In genomic region chr9:136996361-136997281, GRCh38 we compare ENCODE assay signal across 1 cellular context.
A peak's percentile ranks its signal among the peaks of the same experiment; 100 is the strongest.
TF ChIP-seq lines count a peak whose summit lies in the region.

CLIC3 (minus strand) TSS chr9:136996568; CDS start chr9:136996543, 25 bp downstream.

TF ChIP-seq in K562, 482 proteins besides CTCF, POLR2A, EP300 and RAD21 (continued from another document and continues in another):
- TF ChIP-seq FIP1L1 (IDR thresholded peaks at IDR 0.05; ENCODE audit: low read depth, low read length, poor library complexity, severe bottlenecking) (peak; percentile 28), CTBP1 (IDR thresholded peaks at IDR 0.05; ENCODE audit: borderline replicate concordance) (peak; percentile 70; the same call in 1 of the 2 replicates), ZNF668 (CRISPR knock-in tag; IDR thresholded peaks at IDR 0.05) (no peak), ZEB2 (IDR thresholded peaks at IDR 0.05) (0 out of 2 replicates have a peak, but pooled peaks have one; percentile 23), COPS2 (conservative IDR thresholded peaks at IDR 0.05) (no peak), ZNF76 (CRISPR knock-in tag; IDR thresholded peaks at IDR 0.05; ENCODE audit: borderline replicate concordance) (no peak), PHB (CRISPR knock-in tag; IDR thresholded peaks at IDR 0.05) (0 out of 2 replicates have a peak, but pooled peaks have one; percentile 20), CBX5 (IDR thresholded peaks at IDR 0.05; ENCODE audit: borderline replicate concordance, low read depth) (no peak), MAZ (CRISPR knock-in tag; conservative IDR thresholded peaks at IDR 0.05 in 1 of 2, IDR thresholded peaks at IDR 0.05 in 1 of 2) (peak; percentile 23 to 43; a peak in 1 of 4 replicates), MNT (conservative IDR thresholded peaks at IDR 0.05) (peak in 1 of 2 experiments; percentile 46; a peak in 1 of 4 replicates), SAP30 (IDR thresholded peaks at IDR 0.05; ENCODE audit: borderline replicate concordance, insufficient read depth, low read depth, low read length, poor library complexity, severe bottlenecking) (peak; percentile 78), MCM2 (IDR thresholded peaks at IDR 0.05; ENCODE audit: low read depth) (no peak), ZNF436 (CRISPR knock-in tag; IDR thresholded peaks at IDR 0.05) (no peak), ZNF507 (tag; conservative IDR thresholded peaks at IDR 0.05) (no peak), MED1 (CRISPR knock-in tag; IDR thresholded peaks at IDR 0.05; ENCODE audit: borderline replicate concordance) (no peak), NKRF (IDR thresholded peaks at IDR 0.05; ENCODE audit: borderline replicate concordance) (0 out of 2 replicates have a peak, but pooled peaks have one; percentile 34), MYBL2 (IDR thresholded peaks at IDR 0.05; ENCODE audit: low read depth) (no peak), MYBL2 (CRISPR knock-in tag; IDR thresholded peaks at IDR 0.05; ENCODE audit: borderline replicate concordance) (no peak), ZBTB7A (IDR thresholded peaks at IDR 0.05; ENCODE audit: borderline replicate concordance, control insufficient read depth, low read depth, low read length) (peak; percentile 61), LARP7 (IDR thresholded peaks at IDR 0.05) (no peak), SMARCA5 (IDR thresholded peaks at IDR 0.05) (no peak), PHF20 (IDR thresholded peaks at IDR 0.05; ENCODE audit: partially characterized antibody) (no peak), PRPF4 (IDR thresholded peaks at IDR 0.05; ENCODE audit: insufficient read depth, low read depth, low read length, poor library complexity, severe bottlenecking) (no peak), HNRNPK (IDR thresholded peaks at IDR 0.05; ENCODE audit: low read depth, low read length, poor library complexity, severe bottlenecking) (no peak), NRF1 (conservative IDR thresholded peaks at IDR 0.05 in 1 of 2, IDR thresholded peaks at IDR 0.05 in 1 of 2) (peak; percentile 42 to 51; a peak in 2 of 4 replicates), MBD1 (CRISPR knock-in tag; IDR thresholded peaks at IDR 0.05) (no peak), PHF8 (IDR thresholded peaks at IDR 0.05; ENCODE audit: borderline replicate concordance, low read length) (peak; percentile 31; the same call in 1 of the 2 replicates), RUNX1 (IDR thresholded peaks at IDR 0.05; ENCODE audit: low read depth) (0 out of 2 replicates have a peak, but pooled peaks have one; percentile 8), ZFP30 (CRISPR knock-in tag; IDR thresholded peaks at IDR 0.05; ENCODE audit: borderline replicate concordance) (no peak), ZMIZ1 (IDR thresholded peaks at IDR 0.05; ENCODE audit: low read depth in 2 of 2, low read length in 2 of 2) (no peak), ETV6 (IDR thresholded peaks at IDR 0.05; ENCODE audit: borderline replicate concordance in 1 of 2, low read depth in 2 of 2, low read length in 1 of 2) (no peak), ETV6 (CRISPR knock-in tag; IDR thresholded peaks at IDR 0.05; ENCODE audit: borderline replicate concordance) (no peak), GTF2F1 (IDR thresholded peaks at IDR 0.05; ENCODE audit: low read depth, low read length) (no peak), HDAC1 (IDR thresholded peaks at IDR 0.05) (peak in 1 of 2 experiments; percentile 28; a peak in 1 of 4 replicates), BRD4 (IDR thresholded peaks at IDR 0.05) (no peak), ZNF431 (CRISPR knock-in tag; IDR thresholded peaks at IDR 0.05) (no peak), TAF7 (tag; IDR thresholded peaks at IDR 0.05) (no peak), CREB1 (IDR thresholded peaks at IDR 0.05) (no peak), CREB1 (CRISPR knock-in tag; IDR thresholded peaks at IDR 0.05) (no peak)
- TF ChIP-seq, protein P1, sequence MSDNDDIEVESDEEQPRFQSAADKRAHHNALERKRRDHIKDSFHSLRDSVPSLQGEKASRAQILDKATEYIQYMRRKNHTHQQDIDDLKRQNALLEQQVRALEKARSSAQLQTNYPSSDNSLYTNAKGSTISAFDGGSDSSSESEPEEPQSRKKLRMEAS (CRISPR knock-in tag; IDR thresholded peaks at IDR 0.05), result 0 out of 2 replicates have a peak, but pooled peaks have one; percentile 17
- TF ChIP-seq, protein P2, sequence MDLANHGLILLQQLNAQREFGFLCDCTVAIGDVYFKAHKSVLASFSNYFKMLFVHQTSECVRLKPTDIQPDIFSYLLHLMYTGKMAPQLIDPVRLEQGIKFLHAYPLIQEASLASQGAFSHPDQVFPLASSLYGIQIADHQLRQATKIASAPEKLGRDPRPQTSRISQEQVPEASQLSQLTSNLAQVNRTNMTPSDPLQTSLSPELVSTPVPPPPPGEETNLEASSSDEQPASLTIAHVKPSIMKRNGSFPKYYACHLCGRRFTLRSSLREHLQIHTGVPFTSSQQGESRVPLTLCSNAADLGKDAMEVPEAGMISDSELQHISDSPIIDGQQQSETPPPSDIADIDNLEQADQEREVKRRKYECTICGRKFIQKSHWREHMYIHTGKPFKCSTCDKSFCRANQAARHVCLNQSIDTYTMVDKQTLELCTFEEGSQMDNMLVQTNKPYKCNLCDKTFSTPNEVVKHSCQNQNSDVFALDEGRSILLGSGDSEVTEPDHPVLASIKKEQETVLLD (IDR thresholded peaks at IDR 0.05), result no peak
- TF ChIP-seq, protein P3, sequence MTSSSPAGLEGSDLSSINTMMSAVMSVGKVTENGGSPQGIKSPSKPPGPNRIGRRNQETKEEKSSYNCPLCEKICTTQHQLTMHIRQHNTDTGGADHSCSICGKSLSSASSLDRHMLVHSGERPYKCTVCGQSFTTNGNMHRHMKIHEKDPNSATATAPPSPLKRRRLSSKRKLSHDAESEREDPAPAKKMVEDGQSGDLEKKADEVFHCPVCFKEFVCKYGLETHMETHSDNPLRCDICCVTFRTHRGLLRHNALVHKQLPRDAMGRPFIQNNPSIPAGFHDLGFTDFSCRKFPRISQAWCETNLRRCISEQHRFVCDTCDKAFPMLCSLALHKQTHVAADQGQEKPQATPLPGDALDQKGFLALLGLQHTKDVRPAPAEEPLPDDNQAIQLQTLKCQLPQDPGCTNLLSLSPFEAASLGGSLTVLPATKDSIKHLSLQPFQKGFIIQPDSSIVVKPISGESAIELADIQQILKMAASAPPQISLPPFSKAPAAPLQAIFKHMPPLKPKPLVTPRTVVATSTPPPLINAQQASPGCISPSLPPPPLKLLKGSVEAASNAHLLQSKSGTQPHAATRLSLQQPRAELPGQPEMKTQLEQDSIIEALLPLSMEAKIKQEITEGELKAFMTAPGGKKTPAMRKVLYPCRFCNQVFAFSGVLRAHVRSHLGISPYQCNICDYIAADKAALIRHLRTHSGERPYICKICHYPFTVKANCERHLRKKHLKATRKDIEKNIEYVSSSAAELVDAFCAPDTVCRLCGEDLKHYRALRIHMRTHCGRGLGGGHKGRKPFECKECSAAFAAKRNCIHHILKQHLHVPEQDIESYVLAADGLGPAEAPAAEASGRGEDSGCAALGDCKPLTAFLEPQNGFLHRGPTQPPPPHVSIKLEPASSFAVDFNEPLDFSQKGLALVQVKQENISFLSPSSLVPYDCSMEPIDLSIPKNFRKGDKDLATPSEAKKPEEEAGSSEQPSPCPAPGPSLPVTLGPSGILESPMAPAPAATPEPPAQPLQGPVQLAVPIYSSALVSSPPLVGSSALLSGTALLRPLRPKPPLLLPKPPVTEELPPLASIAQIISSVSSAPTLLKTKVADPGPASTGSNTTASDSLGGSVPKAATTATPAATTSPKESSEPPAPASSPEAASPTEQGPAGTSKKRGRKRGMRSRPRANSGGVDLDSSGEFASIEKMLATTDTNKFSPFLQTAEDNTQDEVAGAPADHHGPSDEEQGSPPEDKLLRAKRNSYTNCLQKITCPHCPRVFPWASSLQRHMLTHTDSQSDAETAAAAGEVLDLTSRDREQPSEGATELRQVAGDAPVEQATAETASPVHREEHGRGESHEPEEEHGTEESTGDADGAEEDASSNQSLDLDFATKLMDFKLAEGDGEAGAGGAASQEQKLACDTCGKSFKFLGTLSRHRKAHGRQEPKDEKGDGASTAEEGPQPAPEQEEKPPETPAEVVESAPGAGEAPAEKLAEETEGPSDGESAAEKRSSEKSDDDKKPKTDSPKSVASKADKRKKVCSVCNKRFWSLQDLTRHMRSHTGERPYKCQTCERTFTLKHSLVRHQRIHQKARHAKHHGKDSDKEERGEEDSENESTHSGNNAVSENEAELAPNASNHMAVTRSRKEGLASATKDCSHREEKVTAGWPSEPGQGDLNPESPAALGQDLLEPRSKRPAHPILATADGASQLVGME (CRISPR knock-in tag; IDR thresholded peaks at IDR 0.05), result no peak
- TF ChIP-seq, protein P4, sequence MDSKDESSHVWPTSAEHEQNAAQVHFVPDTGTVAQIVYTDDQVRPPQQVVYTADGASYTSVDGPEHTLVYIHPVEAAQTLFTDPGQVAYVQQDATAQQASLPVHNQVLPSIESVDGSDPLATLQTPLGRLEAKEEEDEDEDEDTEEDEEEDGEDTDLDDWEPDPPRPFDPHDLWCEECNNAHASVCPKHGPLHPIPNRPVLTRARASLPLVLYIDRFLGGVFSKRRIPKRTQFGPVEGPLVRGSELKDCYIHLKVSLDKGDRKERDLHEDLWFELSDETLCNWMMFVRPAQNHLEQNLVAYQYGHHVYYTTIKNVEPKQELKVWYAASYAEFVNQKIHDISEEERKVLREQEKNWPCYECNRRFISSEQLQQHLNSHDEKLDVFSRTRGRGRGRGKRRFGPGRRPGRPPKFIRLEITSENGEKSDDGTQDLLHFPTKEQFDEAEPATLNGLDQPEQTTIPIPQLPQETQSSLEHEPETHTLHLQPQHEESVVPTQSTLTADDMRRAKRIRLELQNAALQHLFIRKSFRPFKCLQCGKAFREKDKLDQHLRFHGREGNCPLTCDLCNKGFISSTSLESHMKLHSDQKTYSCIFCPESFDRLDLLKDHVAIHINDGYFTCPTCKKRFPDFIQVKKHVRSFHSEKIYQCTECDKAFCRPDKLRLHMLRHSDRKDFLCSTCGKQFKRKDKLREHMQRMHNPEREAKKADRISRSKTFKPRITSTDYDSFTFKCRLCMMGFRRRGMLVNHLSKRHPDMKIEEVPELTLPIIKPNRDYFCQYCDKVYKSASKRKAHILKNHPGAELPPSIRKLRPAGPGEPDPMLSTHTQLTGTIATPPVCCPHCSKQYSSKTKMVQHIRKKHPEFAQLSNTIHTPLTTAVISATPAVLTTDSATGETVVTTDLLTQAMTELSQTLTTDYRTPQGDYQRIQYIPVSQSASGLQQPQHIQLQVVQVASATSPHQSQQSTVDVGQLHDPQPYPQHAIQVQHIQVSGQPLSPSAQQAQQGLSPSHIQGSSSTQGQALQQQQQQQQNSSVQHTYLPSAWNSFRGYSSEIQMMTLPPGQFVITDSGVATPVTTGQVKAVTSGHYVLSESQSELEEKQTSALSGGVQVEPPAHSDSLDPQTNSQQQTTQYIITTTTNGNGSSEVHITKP (IDR thresholded peaks at IDR 0.05; ENCODE audit: partially characterized antibody), result peak; percentile 83
